ENCODE assay signal across 8 cellular contexts in genomic region chrX:153600032-153600373, GRCh38. TPM values are rescaled to one million over a fixed set of nuclear protein-coding genes. Genes with fewer than 3 reads are reported as not detected.
DNase-seq lines count a peak whose midpoint lies in the region; ATAC-seq, FAIRE-seq and TF ChIP-seq lines count a peak whose summit lies in the region.

No MANE protein-coding gene starts in this region.

- POLR2A ChIA-PET in K562 (lab: Yijun Ruan, JAX): interaction anchor here (0.6 to 1.9 kb wide), 3 partner anchors 9 to 358 kb away, joined by 3 to 12 read pairs (median 5); no protein-coding TSS in a partner anchor

- FAIRE-seq in K562 (lab: Jason Lieb, UNC): no peak

- no peaks in the 10 kb centered on the region for H3K9me3 ChIP-seq in CD4-positive, CD25-positive, alpha-beta regulatory T cell (ENCODE audit: control insufficient read depth in 2 of 2, low read length in 2 of 2)
- H3K9me3 ChIP-seq in Karpas-422 (ENCODE audit: low read length) (no peaks in the 10 kb centered on the region), K562 (replicated peaks; ENCODE audit: control insufficient read depth, insufficient read depth, low read depth, low read length) (no peaks in the 10 kb centered on the region), mucosa of stomach (ENCODE audit: control insufficient read depth, low read length) (no peaks in the 10 kb centered on the region)

- H3K27ac Mint-ChIP-seq in CD4-positive, CD25-positive, alpha-beta regulatory T cell: peak overlapping the region in 2 of 3 donors; percentile 69 to 80

- peaks cover 0 to 3% (median 0%) of the 10 kb centered on the region in 7 donors for H3K9me3 Mint-ChIP-seq in CD4-positive, CD25-positive, alpha-beta regulatory T cell

- peaks cover 25% of the 10 kb centered on the region for H3K4me1 ChIP-seq in CD4-positive, CD25-positive, alpha-beta regulatory T cell (ENCODE audit: control insufficient read depth, insufficient read depth, low read length, poor library complexity, severe bottlenecking)
- H3K4me1 ChIP-seq in Karpas-422 (ENCODE audit: low read length) (peaks cover 31% of the 10 kb centered on the region), K562 (replicated peaks in 1 of 2; ENCODE audit: control insufficient read depth in 2 of 2, insufficient read depth in 2 of 2, low read length in 2 of 2) (peaks cover 8 to 23% of the 10 kb centered on the region in 2 experiments; a peak in 4 of 5 replicates), mucosa of stomach (ENCODE audit: control insufficient read depth, insufficient read depth, low read length) (no peaks in the 10 kb centered on the region)

- intact Hi-C loops in K562 (cut with micrococcal nuclease): no loop called here

- TF ChIP-seq EP300 in K562 (IDR thresholded peaks at IDR 0.05; ENCODE audit: low read length): no peak

- peaks cover 0 to 69% (median 23%) of the 10 kb centered on the region in 4 donors for H3K4me1 Mint-ChIP-seq in CD4-positive, CD25-positive, alpha-beta regulatory T cell

- 7% methylated on average over 2 of the region's 2 CpGs for WGBS in K562 (ENCODE audit: insufficient coverage, low coverage, missing lambda C conversion rate)

- peaks cover 11% of the 10 kb centered on the region for H3K36me3 Mint-ChIP-seq in CD4-positive, CD25-positive, alpha-beta regulatory T cell

- peak overlapping the region; percentile 87 for H3K4me3 ChIP-seq in CD4-positive, CD25-positive, alpha-beta regulatory T cell (ENCODE audit: low read depth, low read length)
- H3K4me3 ChIP-seq in Karpas-422 (ENCODE audit: low read length): peak overlapping the region; percentile 71
- H3K4me3 ChIP-seq in K562: peak overlapping the region; percentile 63
- H3K4me3 ChIP-seq in mucosa of stomach (ENCODE audit: low read length): no peak overlapping the region

- H3K9me1 ChIP-seq in K562 (ENCODE audit: control insufficient read depth, insufficient read depth, low read length): no peaks in the 10 kb centered on the region

- no peak for TF ChIP-seq POLR2A in K562 (conservative IDR thresholded peaks at IDR 0.05)

- H4K20me1 ChIP-seq in Karpas-422 (ENCODE audit: insufficient read depth, low read depth, low read length): peaks cover 22% of the 10 kb centered on the region; the same call in 1 of the 2 replicates
- H4K20me1 ChIP-seq in K562 (replicated peaks; ENCODE audit: control insufficient read depth, insufficient read depth, low read length): no peaks in the 10 kb centered on the region

- CTCF ChIA-PET in K562 (lab: Yijun Ruan, JAX; ENCODE audit: low intra/inter-chr PET ratio): no interaction called here

- peak overlapping the region; percentile 76 for H3K9ac ChIP-seq in Karpas-422 (ENCODE audit: low read length)
- H3K9ac ChIP-seq in K562 (ENCODE audit: insufficient read depth in 1 of 2, low read depth in 2 of 2, low read length in 2 of 2): peak overlapping the region; percentile 74 to 87
- peak overlapping the region; percentile 47 for H3K9ac ChIP-seq in mucosa of stomach (ENCODE audit: low read length)

- H3K4me2 ChIP-seq in Karpas-422 (ENCODE audit: low read depth, low read length, poor library complexity, severe bottlenecking) (peak overlapping the region; percentile 78), K562 (ENCODE audit: insufficient read depth, low read length) (peak overlapping the region; percentile 90)

- no peak for TF ChIP-seq RAD21 in K562 (CRISPR knock-in tag; conservative IDR thresholded peaks at IDR 0.05 in 1 of 2, IDR thresholded peaks at IDR 0.05 in 1 of 2)

- no peak for TF ChIP-seq CTCF in K562 (IDR thresholded peaks at IDR 0.05 in 2 of 3, conservative IDR thresholded peaks at IDR 0.05 in 1 of 3; ENCODE audit: insufficient read depth in 2 of 3, low read depth in 1 of 3, low read length in 3 of 3)

- no peaks in the 10 kb centered on the region for H3K27me3 Mint-ChIP-seq in CD4-positive, CD25-positive, alpha-beta regulatory T cell

- in situ Hi-C loops in K562 (cut with MboI): no loop called here

- peak in 1 of 3 donors; percentile 46 for DNase-seq in CD4-positive, CD25-positive, alpha-beta regulatory T cell
- no peak for DNase-seq in Karpas-422
- DNase-seq in K562 (ENCODE audit: extremely low read depth in 1 of 4, low spot score in 3 of 4): peak in 1 of 4 experiments; percentile 42
- DNase-seq in SIG-M5 (lab: John Stamatoyannopoulos, UW): no peak
- no peak for DNase-seq in NCI-H1417 (lab: John Stamatoyannopoulos, UW)
- DNase-seq in cerebellar nuclear complex (lab: John Stamatoyannopoulos, UW): no peak

- no peak for ATAC-seq in CD4-positive, CD25-positive, alpha-beta regulatory T cell (ENCODE audit: low read depth in 2 of 2)
- peak; percentile 20; the same call in 2 of the 3 replicates for ATAC-seq in K562
- ATAC-seq in GM19023 (IDR thresholded peaks at IDR 0.05; ENCODE audit: unreplicated experiment): no peak

- H3K79me2 ChIP-seq in Karpas-422 (ENCODE audit: low read length): peaks cover 17% of the 10 kb centered on the region
- H3K79me2 ChIP-seq in K562 (ENCODE audit: control insufficient read depth, insufficient read depth, low read length): peaks cover 22% of the 10 kb centered on the region; the same call in 2 of the 3 replicates

- no peaks in the 10 kb centered on the region for H3K9me2 ChIP-seq in Karpas-422 (replicated peaks; ENCODE audit: insufficient read depth, low read length)

- no TSS peak for BruUV-seq in K562 (replicated peaks; lab: Mats Ljungman, UMichigan)

- H3K27me3 ChIP-seq in CD4-positive, CD25-positive, alpha-beta regulatory T cell (ENCODE audit: control insufficient read depth, insufficient read depth, low read length): no peaks in the 10 kb centered on the region
- no peaks in the 10 kb centered on the region for H3K27me3 ChIP-seq in Karpas-422 (ENCODE audit: low read length)
- H3K27me3 ChIP-seq in K562 (ENCODE audit: control insufficient read depth in 2 of 2, insufficient read depth in 2 of 2, low read length in 2 of 2): peaks cover 0 to 9% of the 10 kb centered on the region in 2 experiments; a peak in 1 of 5 replicates
- no peaks in the 10 kb centered on the region for H3K27me3 ChIP-seq in mucosa of stomach (ENCODE audit: control insufficient read depth, insufficient read depth, low read length)

- no peak overlapping the region for H2AFZ ChIP-seq in Karpas-422 (ENCODE audit: low read length)
- peak overlapping the region; percentile 97 for H2AFZ ChIP-seq in K562 (ENCODE audit: low read depth, low read length)

- H3K27ac ChIP-seq in CD4-positive, CD25-positive, alpha-beta regulatory T cell (ENCODE audit: insufficient read depth, low read length, poor library complexity, severe bottlenecking): no peak overlapping the region
- H3K27ac ChIP-seq in Karpas-422 (ENCODE audit: low read length): no peak overlapping the region
- peak overlapping the region; percentile 55; the same call in 2 of the 3 replicates for H3K27ac ChIP-seq in K562 (ENCODE audit: extremely low read depth, low read depth, low read length)

- peak overlapping the region; percentile 88 to 94 (median 94) for H3K4me3 Mint-ChIP-seq in CD4-positive, CD25-positive, alpha-beta regulatory T cell

- H3K36me3 ChIP-seq in CD4-positive, CD25-positive, alpha-beta regulatory T cell (ENCODE audit: control insufficient read depth, insufficient read depth, low read length): peaks cover 5% of the 10 kb centered on the region
- H3K36me3 ChIP-seq in Karpas-422 (ENCODE audit: insufficient read depth, low read length) (no peaks in the 10 kb centered on the region), K562 (ENCODE audit: control insufficient read depth, insufficient read depth, low read length) (peaks cover 9% of the 10 kb centered on the region; the same call in 2 of the 3 replicates), mucosa of stomach (ENCODE audit: control insufficient read depth, insufficient read depth, low read length) (no peaks in the 10 kb centered on the region)

RNA-seq across cellular contexts. Expression of gene CCNQ, which starts 1.1 kb away (rescaled TPM):
- total RNA-seq in CD4-positive, CD25-positive, alpha-beta regulatory T cell: 23.8 TPM
- 10 to 100 TPM; 59.8 to 78.4 (median 77.2) TPM for polyA plus RNA-seq in CD4-positive, CD25-positive, alpha-beta regulatory T cell
- total RNA-seq in Karpas-422 (2014; rRNA removed; shearing (Covaris generic); ENCODE audit: low replicate concordance): 29.1 and 55.4 TPM in 2 replicates
- total RNA-seq in K562 (2011; cell fraction: chromatin; rRNA removed; ENCODE audit: low replicate concordance): 9.4 and 14.9 TPM in 2 replicates
- total RNA-seq in K562 (2011; cell fraction: nucleolus; rRNA removed): 13.5 and 17.1 TPM in 2 replicates
- total RNA-seq in K562 (2011; cell fraction: nucleoplasm; rRNA removed): 12.1 and 14.7 TPM in 2 replicates
- total RNA-seq in K562 (2014; rRNA removed): 53.8 and 59.5 TPM in 2 replicates
- total RNA-seq in K562 (2014; rRNA removed; fragmentation: Illumina TruSeq; extraction: Trizol): 11.6 and 12.8 TPM in 2 replicates
- 27.0 and 30.0 TPM in 2 replicates for total RNA-seq in K562 (2015; rRNA removed; fragmentation: Illumina TruSeq; extraction: Trizol)
- 25.3 and 28.5 TPM in 2 replicates for total RNA-seq in K562 (2021)
- polyA plus RNA-seq in K562 (2011; rRNA removed): 25.3 and 32.9 TPM in 2 replicates
- 46.4 and 64.2 TPM in 2 replicates for polyA plus RNA-seq in K562 (2011; cell fraction: cytosol; rRNA removed)
- 20.0 and 22.0 TPM in 2 replicates for polyA plus RNA-seq in K562 (2011; cell fraction: nucleus; rRNA removed)
- polyA plus RNA-seq in K562 (2012): 19.7 and 27.3 TPM in 2 replicates
- polyA plus RNA-seq in K562 (2014; fragmentation: Illumina TruSeq; extraction: Trizol): 18.0 and 18.2 TPM in 2 replicates
- polyA plus RNA-seq in K562 (2014; fragmentation: Nextera tagmentation; extraction: Ambion mirVana): 1 to 10 TPM in 1 of 2 experiments, under 1 TPM in 1; 0.92 to 1.6 TPM
- 35.9 and 47.3 TPM in 2 replicates for polyA plus RNA-seq in K562 (2014; rRNA removed)
- polyA minus RNA-seq in K562 (2011; rRNA and poly(A)+ RNA removed): 10.7 and 11.7 TPM in 2 replicates
- polyA minus RNA-seq in K562 (2011; cell fraction: cytosol; rRNA and poly(A)+ RNA removed): 12.9 and 16.4 TPM in 2 replicates
- 4.2 and 6.2 TPM in 2 replicates for polyA minus RNA-seq in K562 (2011; cell fraction: nucleus; rRNA and poly(A)+ RNA removed)

RNA-seq across cellular contexts. Expression of gene DUSP9, which starts 47.0 kb away (rescaled TPM):
- total RNA-seq in CD4-positive, CD25-positive, alpha-beta regulatory T cell: not detected
- not detected for polyA plus RNA-seq in CD4-positive, CD25-positive, alpha-beta regulatory T cell
- not detected in 2 replicates for total RNA-seq in Karpas-422 (2014; rRNA removed; shearing (Covaris generic); ENCODE audit: low replicate concordance)
- total RNA-seq in K562 (2011; cell fraction: chromatin; rRNA removed; ENCODE audit: low replicate concordance): 2.3 and 6.4 TPM in 2 replicates
- total RNA-seq in K562 (2011; cell fraction: nucleolus; rRNA removed): 6.8 and 7.3 TPM in 2 replicates
- 3.4 and 3.9 TPM in 2 replicates for total RNA-seq in K562 (2011; cell fraction: nucleoplasm; rRNA removed)
- total RNA-seq in K562 (2014; rRNA removed): 10.6 and 17.8 TPM in 2 replicates
- total RNA-seq in K562 (2014; rRNA removed; fragmentation: Illumina TruSeq; extraction: Trizol): 2.5 and 3.2 TPM in 2 replicates
- 4.6 and 5.2 TPM in 2 replicates for total RNA-seq in K562 (2015; rRNA removed; fragmentation: Illumina TruSeq; extraction: Trizol)
- total RNA-seq in K562 (2021): 13.0 and 14.1 TPM in 2 replicates
- polyA plus RNA-seq in K562 (2011; rRNA removed): 8.8 and 20.5 TPM in 2 replicates
- polyA plus RNA-seq in K562 (2011; cell fraction: cytosol; rRNA removed): 22.4 and 26.1 TPM in 2 replicates
- 11.9 and 18.7 TPM in 2 replicates for polyA plus RNA-seq in K562 (2011; cell fraction: nucleus; rRNA removed)
- 7.4 and 10.8 TPM in 2 replicates for polyA plus RNA-seq in K562 (2012)
- 5.5 and 7.1 TPM in 2 replicates for polyA plus RNA-seq in K562 (2014; fragmentation: Illumina TruSeq; extraction: Trizol)
- under 1 TPM; 0.11 to 0.31 TPM for polyA plus RNA-seq in K562 (2014; fragmentation: Nextera tagmentation; extraction: Ambion mirVana)
- polyA plus RNA-seq in K562 (2014; rRNA removed): 8.4 and 9.2 TPM in 2 replicates
- polyA minus RNA-seq in K562 (2011; rRNA and poly(A)+ RNA removed): 5.2 and 5.5 TPM in 2 replicates
- polyA minus RNA-seq in K562 (2011; cell fraction: cytosol; rRNA and poly(A)+ RNA removed): 7.3 and 20.2 TPM in 2 replicates
- 2.7 and 6.7 TPM in 2 replicates for polyA minus RNA-seq in K562 (2011; cell fraction: nucleus; rRNA and poly(A)+ RNA removed)
